Comparison of ENCODE assay signal across 29 cellular contexts in genomic region chr3:99479768-99480167, GRCh38.
"Had no signal": no experiment of that assay in that cellular context is flagged by ENCODE, and none has a peak within 500 bp of the region (broad histone marks: within the 10 kb centered on the region; RNA-seq: fewer than 3 reads in every experiment).

No MANE protein-coding gene starts in this region.

- H3K27ac Mint-ChIP-seq: activated CD4-positive, alpha-beta memory T cell treated with anti-CD3 and anti-CD28 coated beads for 36 hours; activated CD4-positive, alpha-beta T cell treated with anti-CD3 and anti-CD28 coated beads for 36 hours; activated CD4-positive, alpha-beta T cell treated with anti-CD3 and anti-CD28 coated beads, Interleukin-2, amount 10 ng/mL, durations not matched to agents 24 days and 14 days; activated CD8-positive, alpha-beta T cell treated with anti-CD3 and anti-CD28 coated beads, Interleukin-2, amount 10 ng/mL, durations not matched to agents 7 days and 5 days; activated naive CD4-positive, alpha-beta T cell treated with anti-CD3 and anti-CD28 coated beads, Interleukin-2, amount 10 ng/mL, durations not matched to agents 7 days and 5 days; activated naive CD4-positive, alpha-beta T cell treated with anti-CD3 and anti-CD28 coated beads, Interleukin-2, amount 50 U/mL, for 72 hours; activated naive CD8-positive, alpha-beta T cell treated with anti-CD3 and anti-CD28 coated beads, Interleukin-2, amount 10 ng/mL, durations not matched to agents 7 days and 5 days; activated T-cell treated with anti-CD3 and anti-CD28 coated beads, Interleukin-2, amount 50 U/mL, for 24 hours; activated T-cell treated with anti-CD3 and anti-CD28 coated beads, Interleukin-2, amount 50 U/mL, for 72 hours; effector memory CD8-positive, alpha-beta T cell; T-helper 17 cell had no signal

- H3K27me3 Mint-ChIP-seq: activated CD4-positive, alpha-beta memory T cell treated with anti-CD3 and anti-CD28 coated beads for 36 hours; activated CD4-positive, alpha-beta T cell treated with anti-CD3 and anti-CD28 coated beads for 36 hours; activated CD4-positive, alpha-beta T cell treated with anti-CD3 and anti-CD28 coated beads, Interleukin-2, amount 10 ng/mL, durations not matched to agents 24 days and 14 days; activated naive CD4-positive, alpha-beta T cell treated with anti-CD3 and anti-CD28 coated beads, Interleukin-2, amount 10 ng/mL, durations not matched to agents 7 days and 5 days; activated T-cell treated with anti-CD3 and anti-CD28 coated beads, Interleukin-2, amount 50 U/mL, for 24 hours; central memory CD8-positive, alpha-beta T cell; effector memory CD8-positive, alpha-beta T cell; T-helper 17 cell had no signal

- H3K27ac ChIP-seq: brain microvascular endothelial cell, esophagus muscularis mucosa had no signal

- ATAC-seq: activated CD4-positive, alpha-beta T cell treated with anti-CD3 and anti-CD28 coated beads for 36 hours; activated CD8-positive, alpha-beta T cell treated with anti-CD3 and anti-CD28 coated beads, Interleukin-2, amount 10 ng/mL, durations not matched to agents 7 days and 5 days; activated naive CD4-positive, alpha-beta T cell treated with anti-CD3 and anti-CD28 coated beads, Interleukin-2, amount 50 U/mL, for 72 hours; activated T-cell treated with anti-CD3 and anti-CD28 coated beads, Interleukin-2, amount 50 U/mL, for 72 hours; effector memory CD8-positive, alpha-beta T cell; T-helper 17 cell had no signal

- H3K4me1 Mint-ChIP-seq: activated CD4-positive, alpha-beta T cell treated with anti-CD3 and anti-CD28 coated beads for 36 hours; activated CD4-positive, alpha-beta T cell treated with anti-CD3 and anti-CD28 coated beads, Interleukin-2, amount 10 ng/mL, durations not matched to agents 24 days and 14 days; activated naive CD4-positive, alpha-beta T cell treated with anti-CD3 and anti-CD28 coated beads, Interleukin-2, amount 10 ng/mL, durations not matched to agents 7 days and 5 days; activated naive CD8-positive, alpha-beta T cell treated with anti-CD3 and anti-CD28 coated beads, Interleukin-2, amount 10 ng/mL, durations not matched to agents 7 days and 5 days; central memory CD8-positive, alpha-beta T cell; T-helper 17 cell had no signal

- DNase-seq: activated CD4-positive, alpha-beta memory T cell treated with anti-CD3 and anti-CD28 coated beads for 36 hours; activated CD4-positive, alpha-beta T cell treated with anti-CD3 and anti-CD28 coated beads for 36 hours; activated CD4-positive, alpha-beta T cell treated with anti-CD3 and anti-CD28 coated beads, Interleukin-2, amount 10 ng/mL, durations not matched to agents 24 days and 14 days; activated CD4-positive, CD25-positive, alpha-beta regulatory T cell; activated CD4-positive, CD25-positive, alpha-beta regulatory T cell treated with anti-CD3 and anti-CD28 coated beads, Interleukin-2, amount 50 U/mL, for 72 hours; activated CD8-positive, alpha-beta memory T cell treated with anti-CD3 and anti-CD28 coated beads, Interleukin-2, amount 50 U/mL, for 48 hours; activated CD8-positive, alpha-beta T cell treated with anti-CD3 and anti-CD28 coated beads, Interleukin-2, amount 10 ng/mL, durations not matched to agents 7 days and 5 days; activated gamma-delta T cell; activated naive CD4-positive, alpha-beta T cell; activated naive CD4-positive, alpha-beta T cell treated with anti-CD3 and anti-CD28 coated beads, Interleukin-2, amount 10 ng/mL, durations not matched to agents 7 days and 5 days; activated naive CD8-positive, alpha-beta T cell treated with anti-CD3 and anti-CD28 coated beads, Interleukin-2, amount 10 ng/mL, durations not matched to agents 7 days and 5 days; activated T-cell treated with anti-CD3 and anti-CD28 coated beads for 4 hours; activated T-cell treated with anti-CD3 and anti-CD28 coated beads, Interleukin-2, amount 50 U/mL, for 24 hours; activated T-cell treated with anti-CD3 and anti-CD28 coated beads, Interleukin-2, amount 50 U/mL, for 72 hours; amniotic stem cell; anterior cingulate cortex; brain microvascular endothelial cell; cortex of kidney; dermis blood vessel endothelial cell; effector CD4-positive, alpha-beta T cell; effector memory CD8-positive, alpha-beta T cell; erythroblast; foreskin fibroblast; head of caudate nucleus; T-helper 1 cell; T-helper 17 cell had no signal

- H3K36me3 ChIP-seq: brain microvascular endothelial cell, esophagus muscularis mucosa had no signal

- H3K36me3 Mint-ChIP-seq: activated CD4-positive, alpha-beta memory T cell treated with anti-CD3 and anti-CD28 coated beads for 36 hours; activated naive CD4-positive, alpha-beta T cell treated with anti-CD3 and anti-CD28 coated beads, Interleukin-2, amount 10 ng/mL, durations not matched to agents 7 days and 5 days; activated naive CD4-positive, alpha-beta T cell treated with anti-CD3 and anti-CD28 coated beads, Interleukin-2, amount 50 U/mL, for 72 hours; activated naive CD8-positive, alpha-beta T cell treated with anti-CD3 and anti-CD28 coated beads, Interleukin-2, amount 10 ng/mL, durations not matched to agents 7 days and 5 days had no signal

- H3K9me3 Mint-ChIP-seq: activated naive CD4-positive, alpha-beta T cell treated with anti-CD3 and anti-CD28 coated beads, Interleukin-2, amount 10 ng/mL, durations not matched to agents 7 days and 5 days; activated naive CD4-positive, alpha-beta T cell treated with anti-CD3 and anti-CD28 coated beads, Interleukin-2, amount 50 U/mL, for 72 hours; central memory CD8-positive, alpha-beta T cell; effector memory CD8-positive, alpha-beta T cell had no signal

- H3K27me3 ChIP-seq: brain microvascular endothelial cell, esophagus muscularis mucosa had no signal

- H3K4me1 ChIP-seq: esophagus muscularis mucosa had no signal

- H3K4me3 Mint-ChIP-seq: activated CD4-positive, alpha-beta memory T cell treated with anti-CD3 and anti-CD28 coated beads for 36 hours; activated CD4-positive, alpha-beta T cell treated with anti-CD3 and anti-CD28 coated beads for 36 hours; activated CD4-positive, alpha-beta T cell treated with anti-CD3 and anti-CD28 coated beads, Interleukin-2, amount 10 ng/mL, durations not matched to agents 24 days and 14 days; activated CD8-positive, alpha-beta T cell treated with anti-CD3 and anti-CD28 coated beads, Interleukin-2, amount 10 ng/mL, durations not matched to agents 7 days and 5 days; activated naive CD4-positive, alpha-beta T cell treated with anti-CD3 and anti-CD28 coated beads, Interleukin-2, amount 10 ng/mL, durations not matched to agents 7 days and 5 days; activated naive CD8-positive, alpha-beta T cell treated with anti-CD3 and anti-CD28 coated beads, Interleukin-2, amount 10 ng/mL, durations not matched to agents 7 days and 5 days; activated T-cell treated with anti-CD3 and anti-CD28 coated beads, Interleukin-2, amount 50 U/mL, for 24 hours; activated T-cell treated with anti-CD3 and anti-CD28 coated beads, Interleukin-2, amount 50 U/mL, for 72 hours; central memory CD8-positive, alpha-beta T cell; effector memory CD8-positive, alpha-beta T cell; T-helper 17 cell had no signal

- H3K4me3 ChIP-seq: esophagus muscularis mucosa had no signal
